In genomic region chr20:6767536-6768227, GRCh38 we compare ENCODE assay signal across 8 cellular contexts. TPM values are rescaled to one million over a fixed set of nuclear protein-coding genes. Genes with fewer than 3 reads are reported as not detected.
DNase-seq lines count a peak whose midpoint lies in the region; ATAC-seq and TF ChIP-seq lines count a peak whose summit lies in the region.

Gene BMP2 (plus strand): TSS chr20:6767686. CDS start chr20:6770127, 2,441 bp downstream.

- H3K27me3 Mint-ChIP-seq in GM23338 (ENCODE audit: insufficient read depth, low read depth, poor library complexity) (peaks cover 30% of the 10 kb centered on the region), glutamatergic neuron (ENCODE audit: unreplicated experiment) (peaks cover 11% of the 10 kb centered on the region)
- H3K27me3 Mint-ChIP-seq in activated T-cell treated with anti-CD3 and anti-CD28 coated beads, Interleukin-2, amount 50 U/mL, for 4 hours (ENCODE audit: low read depth): peaks cover 48% of the 10 kb centered on the region

- peaks cover 45% of the 10 kb centered on the region for H3K4me1 Mint-ChIP-seq in GM23338
- H3K4me1 Mint-ChIP-seq in activated T-cell treated with anti-CD3 and anti-CD28 coated beads, Interleukin-2, amount 50 U/mL, for 4 hours (ENCODE audit: low read depth): peaks cover 6% of the 10 kb centered on the region
- H3K4me1 Mint-ChIP-seq in glutamatergic neuron (ENCODE audit: low read depth, unreplicated experiment): peaks cover 2% of the 10 kb centered on the region

- H3K4me1 ChIP-seq in GM23338 (ENCODE audit: insufficient read depth): peaks cover 55% of the 10 kb centered on the region

- TF ChIP-seq CTCF in GM23338 (conservative IDR thresholded peaks at IDR 0.05; ENCODE audit: low read depth in 2 of 2) (no peak), glutamatergic neuron (IDR thresholded peaks at IDR 0.05; ENCODE audit: partially characterized antibody, unreplicated experiment) (no peak), neural cell (IDR thresholded peaks at IDR 0.05; ENCODE audit: poor library complexity, severe bottlenecking) (peak; percentile 60)

- H3K4me3 Mint-ChIP-seq in GM23338: peak within 1 kb of the TSS; percentile 78
- no peak within 1 kb of the TSS for H3K4me3 Mint-ChIP-seq in activated T-cell treated with anti-CD3 and anti-CD28 coated beads, Interleukin-2, amount 50 U/mL, for 4 hours
- H3K4me3 Mint-ChIP-seq in glutamatergic neuron (ENCODE audit: unreplicated experiment): peak within 1 kb of the TSS; percentile 85

- H3K9me2 ChIP-seq in GM23338 (ENCODE audit: insufficient read depth): no peaks in the 10 kb centered on the region; the same call in 1 of the 2 replicates
- no peaks in the 10 kb centered on the region for H3K9me2 ChIP-seq in neural cell (ENCODE audit: insufficient read depth, low read length)

- no peaks in the 10 kb centered on the region for H3K36me3 ChIP-seq in GM23338 (ENCODE audit: insufficient read depth)
- no peaks in the 10 kb centered on the region for H3K36me3 ChIP-seq in neural cell (ENCODE audit: insufficient read depth, low read length)

- H3K4me2 ChIP-seq in GM23338: peak within 1 kb of the TSS; percentile 98
- H3K4me2 ChIP-seq in neural cell (ENCODE audit: low read length): peak within 1 kb of the TSS; percentile 48

- TF ChIP-seq EP300 in neural cell (conservative IDR thresholded peaks at IDR 0.05; ENCODE audit: poor library complexity, severe bottlenecking): no peak

- peak within 1 kb of the TSS; percentile 81 for H3K4me3 ChIP-seq in GM23338
- H3K4me3 ChIP-seq in neural cell (ENCODE audit: low read length): peak within 1 kb of the TSS; percentile 91

- TF ChIP-seq RAD21 in neural cell (conservative IDR thresholded peaks at IDR 0.05): peak; percentile 63

- H3K9me3 ChIP-seq in neural cell (ENCODE audit: low read length): no peaks in the 10 kb centered on the region

- H3K36me3 Mint-ChIP-seq in GM23338 (ENCODE audit: low read depth): peaks cover 10% of the 10 kb centered on the region; the same call in 2 of the 3 replicates
- no peaks in the 10 kb centered on the region for H3K36me3 Mint-ChIP-seq in activated T-cell treated with anti-CD3 and anti-CD28 coated beads, Interleukin-2, amount 50 U/mL, for 4 hours (ENCODE audit: insufficient read depth)
- no peaks in the 10 kb centered on the region for H3K36me3 Mint-ChIP-seq in glutamatergic neuron (ENCODE audit: unreplicated experiment)

- H3K9ac ChIP-seq in neural cell (ENCODE audit: low read length): peak within 1 kb of the TSS; percentile 70

- H2AFZ ChIP-seq in GM23338 (peak within 1 kb of the TSS; percentile 95), neural cell (ENCODE audit: low read depth, low read length) (no peak within 1 kb of the TSS)

- no peaks in the 10 kb centered on the region for H3K79me2 ChIP-seq in GM23338 (replicated peaks; ENCODE audit: insufficient read depth)
- H3K79me2 ChIP-seq in neural cell (replicated peaks; ENCODE audit: insufficient read depth, low read length): no peaks in the 10 kb centered on the region

- H3K27ac ChIP-seq in GM23338 (ENCODE audit: low read depth) (no peak within 1 kb of the TSS), neural cell (ENCODE audit: low read length) (no peak within 1 kb of the TSS)

- H3K27me3 ChIP-seq in GM23338 (ENCODE audit: insufficient read depth) (peaks cover 60% of the 10 kb centered on the region), neural cell (ENCODE audit: insufficient read depth, low read depth, low read length) (peaks cover 39% of the 10 kb centered on the region)

- H4K20me1 ChIP-seq in GM23338 (replicated peaks; ENCODE audit: insufficient read depth) (peaks cover 5% of the 10 kb centered on the region; the same call in 1 of the 2 replicates), neural cell (ENCODE audit: insufficient read depth) (peaks cover 4% of the 10 kb centered on the region)

- no peak within 1 kb of the TSS for H3K27ac Mint-ChIP-seq in GM23338
- peak within 1 kb of the TSS; percentile 38 for H3K27ac Mint-ChIP-seq in glutamatergic neuron (ENCODE audit: unreplicated experiment)

- ATAC-seq in GM23338: peak; percentile 25
- ATAC-seq in activated T-cell treated with anti-CD3 and anti-CD28 coated beads, Interleukin-2, amount 50 U/mL, for 4 hours: peak; percentile 43 to 65

- H3F3A ChIP-seq in GM23338 (replicated peaks; ENCODE audit: low read depth) (0 out of 2 replicates have a peak, but pooled peaks cover 8% of the 10 kb centered on the region), neural cell (ENCODE audit: insufficient read depth, low read length, poor library complexity, severe bottlenecking) (no peaks in the 10 kb centered on the region)

- no peaks in the 10 kb centered on the region for H3K9me3 Mint-ChIP-seq in GM23338
- H3K9me3 Mint-ChIP-seq in activated T-cell treated with anti-CD3 and anti-CD28 coated beads, Interleukin-2, amount 50 U/mL, for 4 hours: no peaks in the 10 kb centered on the region
- H3K9me3 Mint-ChIP-seq in glutamatergic neuron (ENCODE audit: unreplicated experiment): peaks cover 10% of the 10 kb centered on the region

- DNase-seq in NCI-H1694 treated with DMSO at 0.1 percent for 48 hours (lab: John Stamatoyannopoulos, UW): peak; percentile 11
- no peak for DNase-seq in NCI-H1694 (lab: John Stamatoyannopoulos, UW)
- DNase-seq in GM23338 (ENCODE audit: low spot score): peak; percentile 61
- peak; percentile 64 for DNase-seq in NCI-H1092 treated with DMSO at 0.1 percent for 48 hours (lab: John Stamatoyannopoulos, UW)
- no peak for DNase-seq in activated T-cell treated with anti-CD3 and anti-CD28 coated beads, Interleukin-2, amount 50 U/mL, for 4 hours
- peak; percentile 70 for DNase-seq in glutamatergic neuron
- DNase-seq in GDM1 (lab: John Stamatoyannopoulos, UW): no peak

TF ChIP-seq in GM23338, 12 proteins besides CTCF, POLR2A, EP300 and RAD21:
- no peak for TF ChIP-seq ZNF114 (CRISPR knock-in tag; IDR thresholded peaks at IDR 0.05)
- TF ChIP-seq, protein P1, sequence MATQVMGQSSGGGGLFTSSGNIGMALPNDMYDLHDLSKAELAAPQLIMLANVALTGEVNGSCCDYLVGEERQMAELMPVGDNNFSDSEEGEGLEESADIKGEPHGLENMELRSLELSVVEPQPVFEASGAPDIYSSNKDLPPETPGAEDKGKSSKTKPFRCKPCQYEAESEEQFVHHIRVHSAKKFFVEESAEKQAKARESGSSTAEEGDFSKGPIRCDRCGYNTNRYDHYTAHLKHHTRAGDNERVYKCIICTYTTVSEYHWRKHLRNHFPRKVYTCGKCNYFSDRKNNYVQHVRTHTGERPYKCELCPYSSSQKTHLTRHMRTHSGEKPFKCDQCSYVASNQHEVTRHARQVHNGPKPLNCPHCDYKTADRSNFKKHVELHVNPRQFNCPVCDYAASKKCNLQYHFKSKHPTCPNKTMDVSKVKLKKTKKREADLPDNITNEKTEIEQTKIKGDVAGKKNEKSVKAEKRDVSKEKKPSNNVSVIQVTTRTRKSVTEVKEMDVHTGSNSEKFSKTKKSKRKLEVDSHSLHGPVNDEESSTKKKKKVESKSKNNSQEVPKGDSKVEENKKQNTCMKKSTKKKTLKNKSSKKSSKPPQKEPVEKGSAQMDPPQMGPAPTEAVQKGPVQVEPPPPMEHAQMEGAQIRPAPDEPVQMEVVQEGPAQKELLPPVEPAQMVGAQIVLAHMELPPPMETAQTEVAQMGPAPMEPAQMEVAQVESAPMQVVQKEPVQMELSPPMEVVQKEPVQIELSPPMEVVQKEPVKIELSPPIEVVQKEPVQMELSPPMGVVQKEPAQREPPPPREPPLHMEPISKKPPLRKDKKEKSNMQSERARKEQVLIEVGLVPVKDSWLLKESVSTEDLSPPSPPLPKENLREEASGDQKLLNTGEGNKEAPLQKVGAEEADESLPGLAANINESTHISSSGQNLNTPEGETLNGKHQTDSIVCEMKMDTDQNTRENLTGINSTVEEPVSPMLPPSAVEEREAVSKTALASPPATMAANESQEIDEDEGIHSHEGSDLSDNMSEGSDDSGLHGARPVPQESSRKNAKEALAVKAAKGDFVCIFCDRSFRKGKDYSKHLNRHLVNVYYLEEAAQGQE (IDR thresholded peaks at IDR 0.05; ENCODE audit: unreplicated experiment): no peak

TF ChIP-seq in neural cell, 6 proteins besides CTCF, POLR2A, EP300 and RAD21:
- TF ChIP-seq POLR2AphosphoS5 (IDR thresholded peaks at IDR 0.05) (no peak), TAF1 (IDR thresholded peaks at IDR 0.05; ENCODE audit: low read depth) (no peak), MXI1 (conservative IDR thresholded peaks at IDR 0.05; ENCODE audit: poor library complexity, severe bottlenecking) (peak; percentile 49), EZH2 (IDR thresholded peaks at IDR 0.05; ENCODE audit: borderline replicate concordance, insufficient read depth, low read length, poor library complexity, severe bottlenecking) (no peak), SMC3 (conservative IDR thresholded peaks at IDR 0.05; ENCODE audit: poor library complexity) (peak; percentile 60)
- TF ChIP-seq, protein P1 (IDR thresholded peaks at IDR 0.05; ENCODE audit: borderline replicate concordance): no peak

RNA-seq across cellular contexts. Expression of gene BMP2, which starts in this region (rescaled TPM):
- 1.0 and 1.5 TPM in 2 replicates for total RNA-seq in GM23338 (2014; rRNA removed; shearing (Covaris generic))
- polyA plus RNA-seq in GM23338 (2016; fragmentation: Nextera tagmentation; extraction: Ambion mirVana): 0.73 and 0.92 TPM in 2 replicates
- not detected for total RNA-seq in activated T-cell treated with anti-CD3 and anti-CD28 coated beads, Interleukin-2, amount 50 U/mL, for 4 hours
- 0.66 TPM for total RNA-seq in glutamatergic neuron (ENCODE audit: unreplicated experiment)
- 0.68 and 1.1 TPM in 2 replicates for polyA plus RNA-seq in neural cell
- polyA minus RNA-seq in neural cell: 3.7 and 4.5 TPM in 2 replicates

Comparison
In these comparisons a context has a peak if more than half of its experiments do, and no peak if none do; other contexts are left out.
1. DNase-seq: peak in NCI-H1694 treated with DMSO at 0.1 percent for 48 hours (single experiment), GM23338 (single experiment) and NCI-H1092 treated with DMSO at 0.1 percent for 48 hours (single experiment); none in NCI-H1694 (single experiment), activated T-cell treated with anti-CD3 and anti-CD28 coated beads, Interleukin-2, amount 50 U/mL, for 4 hours (single experiment) and GDM1 (single experiment).
2. Peak in ATAC-seq in activated T-cell treated with anti-CD3 and anti-CD28 coated beads, Interleukin-2, amount 50 U/mL, for 4 hours; RNA of the gene not detected or under 1 TPM.
3. Peak in DNase-seq in glutamatergic neuron; RNA of the gene not detected or under 1 TPM.